In genomic region chr2:46098606-46099005, GRCh38 we compare ENCODE assay signal across 10 cellular contexts.
A peak's percentile ranks its signal among the peaks of the same experiment; 100 is the strongest.
DNase-seq lines count a peak whose midpoint lies in the region; ATAC-seq and TF ChIP-seq lines count a peak whose summit lies in the region.
"Had no signal": no experiment of that assay in that cellular context is flagged by ENCODE, and none has a peak within 500 bp of the region (broad histone marks: within the 10 kb centered on the region; RNA-seq: fewer than 3 reads in every experiment).

No MANE protein-coding gene starts in this region.

- POLR2A ChIA-PET in RWPE1 (lab: Yijun Ruan, JAX; ENCODE audit: low non-redundant PET): no interaction called here

- H3K9me3 ChIP-seq in psoas muscle: no peaks in the 10 kb centered on the region

- intact Hi-C loops in psoas muscle (cut with DNase I): no loop called here
- intact Hi-C loops in activated T-helper 2 cell treated with anti-CD3 and anti-CD28 coated beads, Interferon-gamma antibody, Interleukin-2, Interleukin-4, amounts not matched to agents 10 μg/mL and 5 μg/mL and 100 μg/mL, durations not matched to agents 14 hours and 24 hours and 36 hours (cut with micrococcal nuclease): loop anchor here (5.0 to 10.0 kb wide), 2 partner anchors 86 to 129 kb away; no protein-coding TSS in a partner anchor

- CTCF ChIA-PET in RWPE1 (lab: Yijun Ruan, JAX): no interaction called here

- DNase-seq in GM12865 (ENCODE audit: low read depth): peak; percentile 12
- peak; percentile 73 for DNase-seq in RWPE1 (ENCODE audit: low spot score)
- peak; percentile 52 for DNase-seq in epithelial cell of prostate (ENCODE audit: low read depth, low spot score)
- no peak for DNase-seq in psoas muscle
- DNase-seq in NCI-H1417 (lab: John Stamatoyannopoulos, UW): no peak
- no peak for DNase-seq in HuH-7.5 (ENCODE audit: low spot score)
- no peak for DNase-seq in activated T-helper 2 cell treated with anti-CD3 and anti-CD28 coated beads, Interferon-gamma antibody, Interleukin-2, Interleukin-4, amounts not matched to agents 10 μg/mL and 5 μg/mL and 100 μg/mL, durations not matched to agents 14 hours and 24 hours and 36 hours (ENCODE audit: low spot score)
- DNase-seq: NCI-H1436 treated with DMSO at 0.1 percent for 48 hours; stimulated activated naive CD4-positive, alpha-beta T cell had no signal

- no peak for TF ChIP-seq CTCF in GM12865 (IDR thresholded peaks at IDR 0.05; ENCODE audit: insufficient read depth, low read depth, low read length, missing control alignments)
- TF ChIP-seq CTCF in RWPE1 (conservative IDR thresholded peaks at IDR 0.05; ENCODE audit: low read depth): no peak
- no peak for TF ChIP-seq CTCF in psoas muscle (IDR thresholded peaks at IDR 0.05)

- no peaks in the 10 kb centered on the region for H3K27me3 ChIP-seq in psoas muscle (ENCODE audit: insufficient read depth in 3 of 3, low read length in 2 of 3)

- no peaks in the 10 kb centered on the region for H3K36me3 ChIP-seq in psoas muscle (ENCODE audit: insufficient read depth in 1 of 2, low read depth in 1 of 2)

- peak overlapping the region; percentile 88 for H3K27ac ChIP-seq in RWPE1
- peak overlapping the region; percentile 91 for H3K27ac ChIP-seq in epithelial cell of prostate
- peak overlapping the region; percentile 39 for H3K27ac ChIP-seq in psoas muscle

- peaks cover 12% of the 10 kb centered on the region for H3K9me3 Mint-ChIP-seq in activated T-helper 2 cell treated with anti-CD3 and anti-CD28 coated beads, Interferon-gamma antibody, Interleukin-2, Interleukin-4, amounts not matched to agents 10 μg/mL and 5 μg/mL and 100 μg/mL, durations not matched to agents 14 hours and 24 hours and 36 hours

- H3K36me3 Mint-ChIP-seq in activated T-helper 2 cell treated with anti-CD3 and anti-CD28 coated beads, Interferon-gamma antibody, Interleukin-2, Interleukin-4, amounts not matched to agents 10 μg/mL and 5 μg/mL and 100 μg/mL, durations not matched to agents 14 hours and 24 hours and 36 hours (ENCODE audit: low read depth): peaks cover 15% of the 10 kb centered on the region

- peaks cover 8% of the 10 kb centered on the region for H3K4me1 ChIP-seq in psoas muscle

- no peak for ATAC-seq in psoas muscle
- no peak for ATAC-seq in HG03045 (IDR thresholded peaks at IDR 0.05; ENCODE audit: unreplicated experiment)

- peaks cover 2% of the 10 kb centered on the region for H3K27me3 Mint-ChIP-seq in activated T-helper 2 cell treated with anti-CD3 and anti-CD28 coated beads, Interferon-gamma antibody, Interleukin-2, Interleukin-4, amounts not matched to agents 10 μg/mL and 5 μg/mL and 100 μg/mL, durations not matched to agents 14 hours and 24 hours and 36 hours (ENCODE audit: low read depth)

- no peak overlapping the region for H3K4me3 ChIP-seq in GM12865 (ENCODE audit: low read depth, low read length)
- no peak overlapping the region for H3K4me3 ChIP-seq in psoas muscle

- H3K4me1 Mint-ChIP-seq in activated T-helper 2 cell treated with anti-CD3 and anti-CD28 coated beads, Interferon-gamma antibody, Interleukin-2, Interleukin-4, amounts not matched to agents 10 μg/mL and 5 μg/mL and 100 μg/mL, durations not matched to agents 14 hours and 24 hours and 36 hours (ENCODE audit: low read depth): peaks cover 33% of the 10 kb centered on the region

- no peak overlapping the region for H3K27ac Mint-ChIP-seq in activated T-helper 2 cell treated with anti-CD3 and anti-CD28 coated beads, Interferon-gamma antibody, Interleukin-2, Interleukin-4, amounts not matched to agents 10 μg/mL and 5 μg/mL and 100 μg/mL, durations not matched to agents 14 hours and 24 hours and 36 hours

- WGBS in psoas muscle, 3 donors: 67 to 89% (median 79%) methylated on average over 1 of the region's 1 CpG

- H3K4me3 Mint-ChIP-seq in activated T-helper 2 cell treated with anti-CD3 and anti-CD28 coated beads, Interferon-gamma antibody, Interleukin-2, Interleukin-4, amounts not matched to agents 10 μg/mL and 5 μg/mL and 100 μg/mL, durations not matched to agents 14 hours and 24 hours and 36 hours (ENCODE audit: low read depth): no peak overlapping the region

Comparison
In these comparisons a context has a peak if more than half of its experiments do, and no peak if none do; other contexts are left out.
1. DNase-seq: peak in GM12865 (single experiment), RWPE1 (single experiment) and epithelial cell of prostate (single experiment); none in psoas muscle (0 of 2), NCI-H1417 (0 of 3), HuH-7.5 (single experiment) and activated T-helper 2 cell treated with anti-CD3 and anti-CD28 coated beads, Interferon-gamma antibody, Interleukin-2, Interleukin-4, amounts not matched to agents 10 μg/mL and 5 μg/mL and 100 μg/mL, durations not matched to agents 14 hours and 24 hours and 36 hours (single experiment).
2. H3K27ac ChIP-seq: peak in every context shown above with its lines; median percentile 91 in epithelial cell of prostate; 88 in RWPE1; 39 in psoas muscle.